Comparison of ENCODE assay signal across 8 cellular contexts in genomic region chr12:7162691-7163114, GRCh38. TPM values are rescaled to one million over a fixed set of nuclear protein-coding genes. Genes with fewer than 3 reads are reported as not detected.
DNase-seq lines count a peak whose midpoint lies in the region; ATAC-seq and TF ChIP-seq lines count a peak whose summit lies in the region.

No MANE protein-coding gene starts in this region.

- H3K9ac ChIP-seq in mammary epithelial cell (ENCODE audit: insufficient read depth, low read length): no peak overlapping the region
- no peak overlapping the region for H3K9ac ChIP-seq in liver (ENCODE audit: low read depth in 1 of 2, low read length in 2 of 2)

- H3K4me1 ChIP-seq in right atrium auricular region (peaks cover 0 to 6% of the 10 kb centered on the region in 2 donors), mammary epithelial cell (ENCODE audit: insufficient read depth, low read length) (peaks cover 2% of the 10 kb centered on the region), liver (ENCODE audit: control insufficient read depth in 4 of 4, insufficient read depth in 4 of 4, low read length in 3 of 4) (peaks cover 5 to 17% (median 12%) of the 10 kb centered on the region in 4 donors), uterus (no peaks in the 10 kb centered on the region)

- no peak for TF ChIP-seq POLR2A in uterus (IDR thresholded peaks at IDR 0.05)

- 15% methylated on average over 16 of the region's 19 CpGs for WGBS in mammary epithelial cell (ENCODE audit: low coverage, missing lambda C conversion rate)
- 7% methylated on average over 19 of the region's 19 CpGs for WGBS in liver

- CTCF ChIA-PET in mammary epithelial cell (lab: Charles Lee; ENCODE audit: low non-redundant PET): interaction anchor here (0.6 kb wide), 1 partner anchor 40 kb away, joined by 3 read pairs; no protein-coding TSS in a partner anchor

- in situ Hi-C loops in mammary epithelial cell (cut with MboI; ENCODE audit: low sequenced_read_pairs in 2 of 2): no loop called here

- DNase-seq in Right ventricle myocardium superior (no peak), right atrium auricular region (ENCODE audit: low spot score) (no peak), NCI-H82 (lab: John Stamatoyannopoulos, UW) (peak; percentile 68), mammary epithelial cell (peak; percentile 58), superior temporal gyrus (ENCODE audit: extremely low spot score) (peak; percentile 40), uterus (no peak)

- H3K4me2 ChIP-seq in mammary epithelial cell (ENCODE audit: insufficient read depth, low read depth, low read length): no peak overlapping the region

- H3K36me3 ChIP-seq in right atrium auricular region (no peaks in the 10 kb centered on the region), mammary epithelial cell (ENCODE audit: insufficient read depth, low read length) (no peaks in the 10 kb centered on the region), liver (ENCODE audit: control insufficient read depth in 4 of 4, insufficient read depth in 3 of 4, low read depth in 1 of 4, low read length in 3 of 4) (peaks cover 0 to 3% (median under 1%) of the 10 kb centered on the region in 4 donors), uterus (no peaks in the 10 kb centered on the region)

- H2AFZ ChIP-seq in mammary epithelial cell (ENCODE audit: low read depth, low read length): no peak overlapping the region

- H3K79me2 ChIP-seq in mammary epithelial cell (ENCODE audit: insufficient read depth, low read length): no peaks in the 10 kb centered on the region

- no peak overlapping the region for H3K27ac ChIP-seq in right atrium auricular region
- H3K27ac ChIP-seq in mammary epithelial cell (ENCODE audit: insufficient read depth, low read depth, low read length): no peak overlapping the region
- H3K27ac ChIP-seq in liver (ENCODE audit: low read depth in 1 of 2, low read length in 2 of 2): no peak overlapping the region
- H3K27ac ChIP-seq in uterus: no peak overlapping the region

- peak in 1 of 2 donors; percentile 52 for TF ChIP-seq CTCF in right atrium auricular region (IDR thresholded peaks at IDR 0.05)
- TF ChIP-seq CTCF in mammary epithelial cell (conservative IDR thresholded peaks at IDR 0.05 in 1 of 2, IDR thresholded peaks at IDR 0.05 in 1 of 2; ENCODE audit: extremely low read depth in 1 of 2, insufficient read depth in 1 of 2, low read depth in 1 of 2, low read length in 2 of 2): peak; percentile 80 to 92
- peak; percentile 58 for TF ChIP-seq CTCF in liver (IDR thresholded peaks at IDR 0.05; ENCODE audit: low read depth, low read length, missing input control)
- peak in 2 of 4 experiments; percentile 34 to 50 for TF ChIP-seq CTCF in uterus (IDR thresholded peaks at IDR 0.05)

- dilution Hi-C loops in mammary epithelial cell (cut with HindIII; ENCODE audit: low sequenced_read_pairs): loop anchor here (5.0 kb wide), 2 partner anchors 45 to 105 kb away; no protein-coding TSS in a partner anchor

- H4K20me1 ChIP-seq in mammary epithelial cell (ENCODE audit: insufficient read depth, low read length): no peaks in the 10 kb centered on the region

- ATAC-seq in Right ventricle myocardium superior (ENCODE audit: poor library complexity) (peak; percentile 65), GM21423 (IDR thresholded peaks at IDR 0.05; ENCODE audit: unreplicated experiment) (no peak)

- intact Hi-C loops in Right ventricle myocardium superior (cut with DNase I) (no loop called here), mammary epithelial cell (cut with micrococcal nuclease) (loop anchor here (2.0 kb wide), 2 partner anchors 26 to 70 kb away; partner anchors contain the start of genes C1R and PEX5), uterus (cut with DNase I; ENCODE audit: low total_unique reads) (no loop called here)

- no TSS peak for BruUV-seq in mammary epithelial cell (replicated peaks; lab: Mats Ljungman, UMichigan)

- H3K9me3 ChIP-seq in right atrium auricular region: peaks cover 0 to 1% of the 10 kb centered on the region in 2 donors
- peaks cover 2% of the 10 kb centered on the region for H3K9me3 ChIP-seq in mammary epithelial cell (replicated peaks; ENCODE audit: insufficient read depth, low read length)
- H3K9me3 ChIP-seq in liver (ENCODE audit: control insufficient read depth in 4 of 4, low read length in 3 of 4): no peaks in the 10 kb centered on the region
- H3K9me3 ChIP-seq in uterus: no peaks in the 10 kb centered on the region

- TF ChIP-seq RAD21 in liver (IDR thresholded peaks at IDR 0.05): peak; percentile 79 to 83

- no peak overlapping the region for H3K4me3 ChIP-seq in right atrium auricular region
- H3K4me3 ChIP-seq in mammary epithelial cell (replicated peaks in 1 of 3; ENCODE audit: insufficient read depth in 1 of 3, low read depth in 2 of 3, low read length in 3 of 3): no peak overlapping the region
- H3K4me3 ChIP-seq in liver (ENCODE audit: low read depth in 1 of 3, low read length in 3 of 3): no peak overlapping the region
- H3K4me3 ChIP-seq in uterus: no peak overlapping the region

- no peaks in the 10 kb centered on the region for H3K27me3 ChIP-seq in right atrium auricular region
- no peaks in the 10 kb centered on the region for H3K27me3 ChIP-seq in mammary epithelial cell (ENCODE audit: insufficient read depth, low read length)
- no peaks in the 10 kb centered on the region for H3K27me3 ChIP-seq in liver (ENCODE audit: control insufficient read depth in 4 of 4, insufficient read depth in 4 of 4, low read length in 3 of 4)
- no peaks in the 10 kb centered on the region for H3K27me3 ChIP-seq in uterus

TF ChIP-seq in liver, 16 proteins besides CTCF, POLR2A, EP300 and RAD21:
- TF ChIP-seq ZBTB33 (IDR thresholded peaks at IDR 0.05) (no peak), YY1 (IDR thresholded peaks at IDR 0.05) (peak; percentile 50), REST (IDR thresholded peaks at IDR 0.05) (no peak)
TF ChIP-seq in liver: peak in this region for 1.

RNA-seq across cellular contexts. Expression of gene PEX5, which starts 26.8 kb away (rescaled TPM):
- total RNA-seq in Right ventricle myocardium superior: 34.1 TPM
- 10 to 100 TPM; 11.6 to 25.0 TPM for total RNA-seq in right atrium auricular region
- 10 to 100 TPM; 25.0 to 25.5 TPM for total RNA-seq in mammary epithelial cell
- 14.0 TPM for polyA plus RNA-seq in mammary epithelial cell
- 6.7 TPM for polyA minus RNA-seq in mammary epithelial cell
- 10 to 100 TPM; 19.4 to 37.9 TPM for total RNA-seq in liver
- 10 to 100 TPM in 1 of 2 donors, 1 to 10 TPM in 1; 5.7 to 26.2 TPM for polyA plus RNA-seq in liver
- total RNA-seq in uterus: 10 to 100 TPM; 51.8 to 67.4 (median 58.0) TPM

RNA-seq across cellular contexts. Expression of gene CLSTN3, which starts 32.5 kb away (rescaled TPM):
- total RNA-seq in Right ventricle myocardium superior: 3.7 TPM
- 1 to 10 TPM; 6.1 to 8.3 TPM for total RNA-seq in right atrium auricular region
- 10 to 100 TPM; 15.8 to 28.6 TPM for total RNA-seq in mammary epithelial cell
- 14.5 TPM for polyA plus RNA-seq in mammary epithelial cell
- 24.4 TPM for polyA minus RNA-seq in mammary epithelial cell
- 10 to 100 TPM; 27.1 to 37.2 TPM for total RNA-seq in liver
- polyA plus RNA-seq in liver: 10 to 100 TPM in 1 of 2 donors, 1 to 10 TPM in 1; 6.1 to 26.5 TPM
- total RNA-seq in uterus: 100 to 1,000 TPM in 1 of 4 donors, 10 to 100 TPM in 3; 48.1 to 113 (median 94.7) TPM

RNA-seq across cellular contexts. Expression of gene RBP5, which starts 34.0 kb away (rescaled TPM):
- 0.46 TPM for total RNA-seq in Right ventricle myocardium superior
- total RNA-seq in right atrium auricular region: not detected
- total RNA-seq in mammary epithelial cell: not detected
- polyA plus RNA-seq in mammary epithelial cell: not detected
- not detected for polyA minus RNA-seq in mammary epithelial cell
- total RNA-seq in liver: 10 to 100 TPM; 12.9 to 47.1 TPM
- polyA plus RNA-seq in liver: 100 to 1,000 TPM in 1 of 2 donors, 10 to 100 TPM in 1; 80.2 to 108 TPM
- 10 to 100 TPM in 1 of 4 donors, 1 to 10 TPM in 2, not detected in 1; 2.4 to 26.5 (median 8.2) TPM for total RNA-seq in uterus

RNA-seq across cellular contexts. Expression of gene C1RL, which starts 53.7 kb away (rescaled TPM):
- total RNA-seq in Right ventricle myocardium superior: 10.7 TPM
- 10 to 100 TPM; 18.7 to 34.7 TPM for total RNA-seq in right atrium auricular region
- 10 to 100 TPM; 32.1 to 38.3 TPM for total RNA-seq in mammary epithelial cell
- polyA plus RNA-seq in mammary epithelial cell: 16.6 TPM
- 23.6 TPM for polyA minus RNA-seq in mammary epithelial cell
- total RNA-seq in liver: 100 to 1,000 TPM in 1 of 2 donors, 10 to 100 TPM in 1; 67.5 to 188 TPM
- 100 to 1,000 TPM; 104 to 145 TPM for polyA plus RNA-seq in liver
- total RNA-seq in uterus: 100 to 1,000 TPM in 1 of 4 donors, 10 to 100 TPM in 3; 15.4 to 121 (median 37.4) TPM

Comparison
In these comparisons a context has a peak if more than half of its experiments do, and no peak if none do; other contexts are left out.
1. DNase-seq: peak in NCI-H82 (single experiment), mammary epithelial cell (single experiment) and superior temporal gyrus (single experiment); none in Right ventricle myocardium superior (single experiment), right atrium auricular region (single experiment) and uterus (0 of 2).